Comparison of ENCODE assay signal across 31 cellular contexts in the genomic region with DNA sequence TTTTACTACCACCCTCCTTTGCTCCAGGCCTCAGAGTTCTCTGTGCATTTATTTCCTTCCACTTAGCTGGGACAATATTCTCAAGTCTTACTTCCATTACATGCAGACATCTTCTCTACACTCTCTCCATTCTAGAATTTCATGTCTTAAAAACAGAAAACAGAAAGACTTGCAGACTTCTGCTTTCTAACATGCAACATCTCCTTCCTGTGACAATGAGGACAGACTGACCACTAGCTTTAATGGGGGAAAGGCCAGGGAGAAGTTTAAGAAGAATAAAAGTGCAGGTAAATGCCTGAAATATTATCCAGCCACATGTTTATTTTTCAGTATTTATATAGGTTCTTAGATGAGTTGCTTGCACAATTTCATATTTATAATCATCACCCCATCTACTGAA. TPM values are rescaled to one million over a fixed set of nuclear protein-coding genes. Genes with fewer than 3 reads are reported as not detected.
"Had no signal": no experiment of that assay in that cellular context is flagged by ENCODE, and none has a peak within 500 bp of the region (broad histone marks: within the 10 kb centered on the region; RNA-seq: fewer than 3 reads in every experiment).

No MANE protein-coding gene starts in this region.

- H3K4me1 ChIP-seq: gastrocnemius medialis, vagina had no signal

- H3K9me3 Mint-ChIP-seq: activated CD4-positive, alpha-beta memory T cell treated with anti-CD3 and anti-CD28 coated beads, Interleukin-2, amount 10 ng/mL, durations not matched to agents 7 days and 5 days; activated T-cell treated with anti-CD3 and anti-CD28 coated beads, Interleukin-2, amount 50 U/mL, for 24 hours; activated T-helper 17 cell treated with anti-CD3 and anti-CD28 coated beads, Interleukin-2, amount 50 U/mL, for 72 hours; effector memory CD8-positive, alpha-beta T cell; nephron; stimulated activated naive CD8-positive, alpha-beta T cell treated with anti-CD3 and anti-CD28 coated beads, Interleukin-15, Interleukin-2, amounts not matched to agents 100 ng/mL and 50 ng/mL, for 24 hours had no signal

- H3K9me3 ChIP-seq: gastrocnemius medialis, ovary, right lobe of liver, thoracic aorta, vagina had no signal

- H3K27me3 ChIP-seq: gastrocnemius medialis, ovary, right lobe of liver, vagina had no signal

- H3K27me3 Mint-ChIP-seq: activated T-cell treated with anti-CD3 and anti-CD28 coated beads, Interleukin-2, amount 50 U/mL, for 24 hours; activated T-helper 17 cell treated with anti-CD3 and anti-CD28 coated beads, Interleukin-2, amount 50 U/mL, for 72 hours; stimulated activated naive CD8-positive, alpha-beta T cell treated with anti-CD3 and anti-CD28 coated beads, Interleukin-15, Interleukin-2, amounts not matched to agents 100 ng/mL and 50 ng/mL, for 24 hours had no signal

- H3K27ac ChIP-seq: gastrocnemius medialis, ovary, right lobe of liver, thoracic aorta, vagina, WERI-Rb-1 had no signal

- H3K4me3 Mint-ChIP-seq: activated CD4-positive, alpha-beta memory T cell treated with anti-CD3 and anti-CD28 coated beads, Interleukin-2, amount 10 ng/mL, durations not matched to agents 7 days and 5 days; activated T-cell treated with anti-CD3 and anti-CD28 coated beads, Interleukin-2, amount 50 U/mL, for 24 hours; activated T-helper 17 cell treated with anti-CD3 and anti-CD28 coated beads, Interleukin-2, amount 50 U/mL, for 72 hours; effector memory CD8-positive, alpha-beta T cell; nephron; stimulated activated naive CD8-positive, alpha-beta T cell treated with anti-CD3 and anti-CD28 coated beads, Interleukin-15, Interleukin-2, amounts not matched to agents 100 ng/mL and 50 ng/mL, for 24 hours had no signal

- FAIRE-seq: keratinocyte had no signal

- H3K4me3 ChIP-seq: gastrocnemius medialis, ovary, right lobe of liver, thoracic aorta, vagina had no signal

- DNase-seq: activated CD4-positive, alpha-beta memory T cell treated with anti-CD3 and anti-CD28 coated beads, Interleukin-2, amount 10 ng/mL, durations not matched to agents 7 days and 5 days; activated CD4-positive, alpha-beta T cell treated with anti-CD3 and anti-CD28 coated beads for 48 hours; activated CD8-positive, alpha-beta memory T cell treated with anti-CD3 and anti-CD28 coated beads, Interleukin-2, amount 50 U/mL, for 48 hours; activated gamma-delta T cell treated with Interleukin-2 at 50 U/mL for 16 hours; activated naive CD4-positive, alpha-beta T cell treated with anti-CD3 and anti-CD28 coated beads, Interleukin-2, amount 50 U/mL, for 16 hours; activated T-cell treated with anti-CD3 and anti-CD28 coated beads, Interleukin-2, amount 50 U/mL, for 24 hours; amniotic stem cell; caudate nucleus; cortex of kidney; effector memory CD8-positive, alpha-beta T cell; erythroblast; gastrocnemius medialis; glutamatergic neuron; left cardiac atrium; left ventricle myocardium superior; ovary; right lobe of liver; stimulated activated CD4-positive, alpha-beta T cell treated with anti-CD3 and anti-CD28 coated beads, Interleukin-2, amount 100 ng/mL, for 48 hours; T-helper 9 cell; WERI-Rb-1 had no signal

- H3K36me3 ChIP-seq: gastrocnemius medialis, ovary, right lobe of liver, thoracic aorta, vagina, WERI-Rb-1 had no signal

- H3K4me1 Mint-ChIP-seq: nephron had no signal

- H3K27ac Mint-ChIP-seq: activated CD4-positive, alpha-beta memory T cell treated with anti-CD3 and anti-CD28 coated beads, Interleukin-2, amount 10 ng/mL, durations not matched to agents 7 days and 5 days; activated T-cell treated with anti-CD3 and anti-CD28 coated beads, Interleukin-2, amount 50 U/mL, for 24 hours; activated T-helper 17 cell treated with anti-CD3 and anti-CD28 coated beads, Interleukin-2, amount 50 U/mL, for 72 hours; effector memory CD8-positive, alpha-beta T cell; progenitor cell of endocrine pancreas; stimulated activated naive CD8-positive, alpha-beta T cell treated with anti-CD3 and anti-CD28 coated beads, Interleukin-15, Interleukin-2, amounts not matched to agents 100 ng/mL and 50 ng/mL, for 24 hours had no signal

- ATAC-seq: activated CD4-positive, CD25-positive, alpha-beta regulatory T cell treated with anti-CD3 and anti-CD28 coated beads, Interleukin-2, amount 50 U/mL, for 24 hours; activated T-helper 17 cell treated with anti-CD3 and anti-CD28 coated beads, Interleukin-2, amount 50 U/mL, for 72 hours; effector memory CD8-positive, alpha-beta T cell; gastrocnemius medialis; left cardiac atrium; left ventricle myocardium superior; right lobe of liver had no signal

RNA-seq across cellular contexts. Expression of a gene that starts 17.1 kb away (rescaled TPM):
- total RNA-seq: activated CD4-positive, alpha-beta memory T cell treated with anti-CD3 and anti-CD28 coated beads, Interleukin-2, amount 10 ng/mL, durations not matched to agents 7 days and 5 days; activated T-helper 17 cell treated with anti-CD3 and anti-CD28 coated beads, Interleukin-2, amount 50 U/mL, for 72 hours; chondrocyte; lung microvascular endothelial cell; progenitor cell of endocrine pancreas; renal cortical epithelial cell had no signal
